Comparison of ENCODE assay signal across 8 cellular contexts in genomic region chr11:26297179-26297970, GRCh38. TPM values are rescaled to one million over a fixed set of nuclear protein-coding genes. Genes with fewer than 3 reads are reported as not detected.
DNase-seq lines count a peak whose midpoint lies in the region; ATAC-seq, FAIRE-seq and TF ChIP-seq lines count a peak whose summit lies in the region.

No MANE protein-coding gene starts in this region.

- no peak overlapping the region for H3K4me3 ChIP-seq in body of pancreas
- no peak overlapping the region for H3K4me3 ChIP-seq in kidney (ENCODE audit: low read length in 2 of 2)

- ATAC-seq in GM18858 (IDR thresholded peaks at IDR 0.05; ENCODE audit: unreplicated experiment): peak; percentile 86
- peak; percentile 77 for ATAC-seq in HG03095 (IDR thresholded peaks at IDR 0.05; ENCODE audit: unreplicated experiment)
- ATAC-seq in body of pancreas: peak; percentile 76

- peak; percentile 74 for FAIRE-seq in kidney (lab: Jason Lieb, UNC)
- FAIRE-seq in urothelium cell line (lab: Jason Lieb, UNC): no peak

- WGBS in body of pancreas, 2 donors: 9 to 10% methylated on average over 5 of the region's 5 CpGs

- H3K9me3 ChIP-seq in body of pancreas (no peaks in the 10 kb centered on the region), kidney (ENCODE audit: control insufficient read depth in 1 of 2, low read length in 2 of 2) (no peaks in the 10 kb centered on the region)

- DNase-seq in AG20443 (ENCODE audit: low spot score) (peak; percentile 66), NCI-H2227 (lab: John Stamatoyannopoulos, UW; ENCODE audit: unreplicated experiment) (peak; percentile 69), body of pancreas (peak in 2 of 4 donors; percentile 19 to 56), kidney (no peak), urothelium cell line (ENCODE audit: low spot score) (peak; percentile 49)
- DNase-seq in activated CD4-positive, alpha-beta T cell treated with anti-CD3 and anti-CD28 coated beads for 48 hours: no peak

- no peak overlapping the region for H3K9ac ChIP-seq in kidney (ENCODE audit: low read length in 2 of 2)

- no peak for TF ChIP-seq POLR2A in body of pancreas (IDR thresholded peaks at IDR 0.05)

- intact Hi-C loops in body of pancreas (cut with DNase I): loop anchor here (5.0 to 10.0 kb wide), 2 partner anchors 355 to 867 kb away; no protein-coding TSS in a partner anchor
- intact Hi-C loops in kidney (cut with DNase I): no loop called here

- no peaks in the 10 kb centered on the region for H3K4me1 ChIP-seq in body of pancreas
- H3K4me1 ChIP-seq in kidney (ENCODE audit: control insufficient read depth in 1 of 2, insufficient read depth in 1 of 2, low read depth in 1 of 2, low read length in 2 of 2): no peaks in the 10 kb centered on the region

- TF ChIP-seq CTCF in body of pancreas (IDR thresholded peaks at IDR 0.05) (peak; percentile 53 to 90 (median 78)), kidney (IDR thresholded peaks at IDR 0.05; ENCODE audit: borderline replicate concordance, extremely low read depth, insufficient read depth) (peak; percentile 64)

- H3K36me3 ChIP-seq in body of pancreas (replicated peaks in 1 of 2; ENCODE audit: insufficient read depth in 1 of 2, low read depth in 2 of 2) (no peaks in the 10 kb centered on the region), kidney (ENCODE audit: control insufficient read depth in 1 of 2, insufficient read depth in 2 of 2, low read length in 2 of 2) (no peaks in the 10 kb centered on the region)

- H3K27ac ChIP-seq in body of pancreas: no peak overlapping the region
- no peak overlapping the region for H3K27ac ChIP-seq in kidney (ENCODE audit: low read depth in 2 of 2, low read length in 2 of 2)

- H3K27me3 ChIP-seq in body of pancreas: no peaks in the 10 kb centered on the region

RNA-seq across cellular contexts. Expression of gene ANO3, which starts 34.6 kb away (rescaled TPM):
- total RNA-seq in body of pancreas: 1 to 10 TPM in 1 of 2 donors, under 1 TPM in 1; 0.52 to 5.3 TPM
- 1.5 TPM for total RNA-seq in kidney
- 0.30 TPM for polyA plus RNA-seq in kidney (ENCODE audit: insufficient read depth, low read depth, low replicate concordance)

Comparison
In these comparisons a context has a peak if more than half of its experiments do, and no peak if none do; other contexts are left out.
1. DNase-seq: peak in AG20443 (single experiment), NCI-H2227 (single experiment) and urothelium cell line (single experiment); none in kidney (single experiment) and activated CD4-positive, alpha-beta T cell treated with anti-CD3 and anti-CD28 coated beads for 48 hours (single experiment).
2. Peak in every context shown above with its lines, with median percentiles within 50 percentile points of each other: ATAC-seq.